8 cellular contexts compared by ENCODE assay signal in the genomic region with DNA sequence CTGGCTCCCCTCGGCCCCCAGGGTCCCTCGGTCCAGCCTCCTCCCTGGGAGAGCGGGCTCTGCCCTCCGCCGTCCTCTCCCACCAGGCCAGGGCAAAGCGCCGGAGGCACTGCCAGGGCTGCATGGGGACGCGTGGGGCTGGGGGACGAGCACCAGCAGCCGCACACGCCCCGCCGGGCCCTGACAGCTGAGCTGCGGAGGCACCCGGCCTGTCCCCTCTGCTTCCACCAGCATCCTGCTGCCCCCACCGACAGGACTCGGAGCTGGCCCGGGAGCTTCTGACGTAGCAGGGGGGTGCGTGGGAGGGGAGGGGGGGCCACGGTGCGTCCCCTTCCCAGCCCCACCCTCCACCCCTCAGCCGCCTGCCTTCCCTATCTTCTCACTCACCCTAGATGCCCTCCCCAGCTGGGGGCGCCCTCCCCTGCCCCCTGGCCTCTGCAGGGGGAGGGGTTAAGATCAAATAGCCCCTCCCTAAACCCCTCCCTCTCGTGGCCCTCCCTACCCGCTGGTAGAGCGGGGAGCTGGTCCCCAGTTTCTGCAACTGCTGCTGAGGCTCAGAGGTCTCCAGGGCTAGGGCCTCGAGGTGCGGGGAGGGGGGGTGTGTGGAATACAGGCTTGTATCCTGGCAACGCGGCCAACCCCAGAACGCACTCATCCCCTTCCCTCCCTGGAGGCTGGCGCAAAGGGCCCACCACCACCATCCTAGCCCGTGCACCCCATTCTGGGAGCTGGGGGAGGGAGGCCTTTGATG. TPM values are rescaled to one million over a fixed set of nuclear protein-coding genes. Genes with fewer than 3 reads are reported as not detected.
A peak's percentile ranks its signal among the peaks of the same experiment; 100 is the strongest.
DNase-seq lines count a peak whose midpoint lies in the region; ATAC-seq and TF ChIP-seq lines count a peak whose summit lies in the region.

No MANE protein-coding gene starts in this region.

- peak; percentile 89 for DNase-seq in NCI-H82 (lab: John Stamatoyannopoulos, UW)
- peak in 42 of 61 donors; percentile 4 to 75 (median 48) for DNase-seq in caudate nucleus (lab: John Stamatoyannopoulos, UW)
- DNase-seq in posterior cingulate gyrus = peak; percentile 51 to 96 (median 68)
- no peak for DNase-seq in UCSD-AML1 (lab: John Stamatoyannopoulos, UW; ENCODE audit: unreplicated experiment)
- no peak for DNase-seq in lower leg skin (ENCODE audit: low spot score in 2 of 2)

- peak overlapping the region; percentile 70 for H3K27ac ChIP-seq in caudate nucleus (ENCODE audit: low read depth, low read length)

- WGBS in lower leg skin, 2 donors = 18 to 20% methylated on average over 14 to 32 of the region's 35 CpGs

- intact Hi-C loops in posterior cingulate gyrus (cut with DNase I) (loop anchor here (10.0 kb wide), 1 partner anchor 50 kb away; no protein-coding TSS in a partner anchor), lower leg skin (cut with DNase I; ENCODE audit: low total_unique reads) (no loop called here)

- TF ChIP-seq CTCF in GM12875 (IDR thresholded peaks at IDR 0.05; ENCODE audit: borderline replicate concordance, insufficient read depth, low read depth, low read length) (peak; percentile 19; the same call in 1 of the 2 replicates), lower leg skin (IDR thresholded peaks at IDR 0.05) (no peak)

- TF ChIP-seq POLR2A in lower leg skin (IDR thresholded peaks at IDR 0.05) = no peak

- no peak for ATAC-seq in GM18870 (IDR thresholded peaks at IDR 0.05; ENCODE audit: unreplicated experiment)
- ATAC-seq in GM21423 (IDR thresholded peaks at IDR 0.05; ENCODE audit: unreplicated experiment) = no peak

- H3K4me3 ChIP-seq in GM12875 (ENCODE audit: low read depth, low read length) (no peak overlapping the region), lower leg skin (ENCODE audit: low read depth, poor library complexity, severe bottlenecking) (no peak overlapping the region)

RNA-seq across cellular contexts. Expression of a gene that starts 1.1 kb away (rescaled TPM):
- total RNA-seq in lower leg skin = 10 to 100 TPM; 12.0 to 20.2 (median 15.6) TPM

Comparison
In these comparisons a context has a peak if more than half of its experiments do, and no peak if none do; other contexts are left out.
1. DNase-seq: peak in NCI-H82 (single experiment), caudate nucleus (42 of 61) and posterior cingulate gyrus (10 of 10); none in UCSD-AML1 (single experiment) and lower leg skin (0 of 2).